ENCODE assay signal across 10 cellular contexts in genomic region chr14:91508105-91508504, GRCh38. TPM values are rescaled to one million over a fixed set of nuclear protein-coding genes. Genes with fewer than 3 reads are reported as not detected.
A peak's percentile ranks its signal among the peaks of the same experiment; 100 is the strongest.
DNase-seq lines count a peak whose midpoint lies in the region; ATAC-seq and TF ChIP-seq lines count a peak whose summit lies in the region.
"Had no signal": no experiment of that assay in that cellular context is flagged by ENCODE, and none has a peak within 500 bp of the region (broad histone marks: within the 10 kb centered on the region; RNA-seq: fewer than 3 reads in every experiment).

No MANE protein-coding gene starts in this region.

- H3K27ac Mint-ChIP-seq in CD14-positive monocyte = peak overlapping the region in 4 of 7 donors; percentile 25 to 99 (median 96)
- H3K27ac Mint-ChIP-seq in effector memory CD8-positive, alpha-beta T cell = peak overlapping the region; percentile 100
- no peak overlapping the region for H3K27ac Mint-ChIP-seq in neural progenitor cell

- intact Hi-C loops in CD14-positive monocyte (cut with micrococcal nuclease) = no loop called here

- H3K9ac ChIP-seq in neural progenitor cell = peak overlapping the region; percentile 96

- no peaks in the 10 kb centered on the region for H3K9me3 ChIP-seq in neural progenitor cell (ENCODE audit: low read depth)

- H3K27ac ChIP-seq in neural progenitor cell = no peak overlapping the region

- no peak for TF ChIP-seq CTCF in CD14-positive monocyte (IDR thresholded peaks at IDR 0.05)
- no peak for TF ChIP-seq CTCF in NB4 (IDR thresholded peaks at IDR 0.05; ENCODE audit: low read depth, low read length)
- no peak for TF ChIP-seq CTCF in neural progenitor cell (IDR thresholded peaks at IDR 0.05)

- no peak for ATAC-seq in effector memory CD8-positive, alpha-beta T cell (replicated peaks)
- ATAC-seq in HG03095 (IDR thresholded peaks at IDR 0.05; ENCODE audit: unreplicated experiment) (no peak), HG03571 (IDR thresholded peaks at IDR 0.05; ENCODE audit: unreplicated experiment) (no peak)

- H4K20me1 ChIP-seq in neural progenitor cell (ENCODE audit: low read depth) = peaks cover 59% of the 10 kb centered on the region

- DNase-seq in CD14-positive monocyte (ENCODE audit: low spot score) = no peak
- DNase-seq in NB4 (ENCODE audit: low read depth) = no peak
- no peak for DNase-seq in effector memory CD8-positive, alpha-beta T cell
- no peak for DNase-seq in neural progenitor cell (ENCODE audit: low spot score)
- no peak for DNase-seq in NCI-H774 (lab: John Stamatoyannopoulos, UW)
- DNase-seq in NCI-H2196 treated with DMSO at 0.1 percent for 48 hours (lab: John Stamatoyannopoulos, UW; ENCODE audit: unreplicated experiment) = no peak
- DNase-seq: NCI-H1436 treated with DMSO at 0.1 percent for 48 hours; stimulated activated CD4-positive, alpha-beta T cell treated with anti-CD3 and anti-CD28 coated beads, Interleukin-4, amount 100 ng/mL, for 4 hours had no signal

- H3K9me3 Mint-ChIP-seq in CD14-positive monocyte (no peaks in the 10 kb centered on the region), neural progenitor cell (no peaks in the 10 kb centered on the region)
- no peaks in the 10 kb centered on the region for H3K9me3 Mint-ChIP-seq in effector memory CD8-positive, alpha-beta T cell

- H2AFZ ChIP-seq in neural progenitor cell (replicated peaks) = no peak overlapping the region

- H3K27me3 Mint-ChIP-seq in CD14-positive monocyte (ENCODE audit: low read depth in 3 of 3) (no peaks in the 10 kb centered on the region), neural progenitor cell (ENCODE audit: insufficient read depth, low read depth) (peaks cover 7% of the 10 kb centered on the region)
- no peaks in the 10 kb centered on the region for H3K27me3 Mint-ChIP-seq in effector memory CD8-positive, alpha-beta T cell

- peaks cover 9% of the 10 kb centered on the region for H3K36me3 ChIP-seq in neural progenitor cell

- H3K79me2 ChIP-seq in neural progenitor cell (ENCODE audit: low read depth) = peaks cover 79% of the 10 kb centered on the region

- peaks cover 11 to 31% of the 10 kb centered on the region in 2 donors for H3K36me3 Mint-ChIP-seq in CD14-positive monocyte
- peaks cover 65% of the 10 kb centered on the region for H3K36me3 Mint-ChIP-seq in effector memory CD8-positive, alpha-beta T cell (ENCODE audit: insufficient read depth)
- H3K36me3 Mint-ChIP-seq in neural progenitor cell = peaks cover 23% of the 10 kb centered on the region

- TF ChIP-seq POLR2A in NB4 (IDR thresholded peaks at IDR 0.05; ENCODE audit: extremely low read depth, insufficient read length) = no peak

- H3K4me3 Mint-ChIP-seq in CD14-positive monocyte (peak overlapping the region; percentile 96 to 97), neural progenitor cell (peak overlapping the region; percentile 99)
- peak overlapping the region; percentile 98 to 99 for H3K4me3 Mint-ChIP-seq in effector memory CD8-positive, alpha-beta T cell

- peaks cover 17% of the 10 kb centered on the region for H3K4me1 ChIP-seq in neural progenitor cell

- H3K4me3 ChIP-seq in NB4 (ENCODE audit: low read depth, low read length) (peak overlapping the region; percentile 87), neural progenitor cell (peak overlapping the region; percentile 86)

- no peaks in the 10 kb centered on the region for H3K27me3 ChIP-seq in neural progenitor cell

- H3K4me1 Mint-ChIP-seq in CD14-positive monocyte (peaks cover 37% of the 10 kb centered on the region), neural progenitor cell (peaks cover 19% of the 10 kb centered on the region)
- peaks cover 27 to 53% of the 10 kb centered on the region in 2 donors for H3K4me1 Mint-ChIP-seq in effector memory CD8-positive, alpha-beta T cell (ENCODE audit: low read depth in 2 of 2)

- H3K4me2 ChIP-seq in neural progenitor cell = peak overlapping the region; percentile 90

- H3F3A ChIP-seq in neural progenitor cell (ENCODE audit: low read depth) = peaks cover 18% of the 10 kb centered on the region

RNA-seq across cellular contexts. Expression of gene PPP4R3A, which starts 2.0 kb away (rescaled TPM):
- polyA plus RNA-seq in CD14-positive monocyte = 10 to 100 TPM; 31.4 to 41.2 TPM
- total RNA-seq in neural progenitor cell (ENCODE audit: low replicate concordance) = 81.5 and 98.9 TPM in 2 replicates
